In the genomic region with DNA sequence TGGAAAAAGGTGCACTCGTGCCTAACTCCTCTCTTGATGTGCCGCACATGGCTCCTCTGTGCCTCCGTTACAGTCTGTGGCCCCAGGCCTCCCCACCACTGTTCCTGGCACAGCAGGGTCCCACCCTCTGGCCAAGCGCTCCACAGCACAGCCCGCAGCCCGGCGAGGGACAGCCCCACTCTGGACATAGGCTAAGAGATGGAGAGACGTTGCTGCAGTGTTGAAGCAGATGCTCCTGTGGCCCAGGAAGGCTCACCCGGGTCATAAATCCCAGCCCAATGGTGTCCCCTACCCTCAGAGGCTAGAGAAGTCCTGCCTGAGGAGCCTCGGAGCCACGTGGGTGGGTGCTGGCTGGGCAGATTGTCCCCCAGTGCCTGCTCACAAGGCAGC, we compare ENCODE assay signal across 18 cellular contexts.
"Had no signal": no experiment of that assay in that cellular context is flagged by ENCODE, and none has a peak within 500 bp of the region (broad histone marks: within the 10 kb centered on the region; RNA-seq: fewer than 3 reads in every experiment).

No MANE protein-coding gene starts in this region.

- H3K4me1 ChIP-seq: thyroid gland, vagina had no signal

- H3K27ac ChIP-seq: thyroid gland, vagina had no signal

- H3K27me3 ChIP-seq: ascending aorta, pancreas, thyroid gland, vagina had no signal

- H3K9me3 Mint-ChIP-seq: activated naive CD4-positive, alpha-beta T cell treated with anti-CD3 and anti-CD28 coated beads, Interleukin-2, amount 50 U/mL, for 24 hours; activated T-cell treated with anti-CD3 and anti-CD28 coated beads, Interleukin-2, amount 50 U/mL, for 72 hours; naive thymus-derived CD4-positive, alpha-beta T cell had no signal

- H3K27ac Mint-ChIP-seq: activated T-cell treated with anti-CD3 and anti-CD28 coated beads, Interleukin-2, amount 50 U/mL, for 72 hours had no signal

- H3K36me3 Mint-ChIP-seq: activated naive CD4-positive, alpha-beta T cell treated with anti-CD3 and anti-CD28 coated beads, Interleukin-2, amount 50 U/mL, for 24 hours; naive thymus-derived CD4-positive, alpha-beta T cell had no signal

- H3K4me3 ChIP-seq: ascending aorta, mucosa of descending colon, pancreas, smooth muscle cell, thyroid gland, vagina had no signal

- H3K9me3 ChIP-seq: ascending aorta, mucosa of descending colon, pancreas, thyroid gland, vagina had no signal

- ATAC-seq: activated T-cell treated with anti-CD3 and anti-CD28 coated beads, Interleukin-2, amount 50 U/mL, for 72 hours; left ventricle myocardium superior; naive thymus-derived CD4-positive, alpha-beta T cell; sciatic nerve had no signal

- H3K36me3 ChIP-seq: ascending aorta, pancreas, thyroid gland, vagina had no signal

- DNase-seq: activated CD4-positive, CD25-positive, alpha-beta regulatory T cell treated with anti-CD3 and anti-CD28 coated beads, Interleukin-2, amount 50 U/mL, for 72 hours; activated gamma-delta T cell; activated T-cell treated with anti-CD3 and anti-CD28 coated beads, Interleukin-2, amount 50 U/mL, for 72 hours; cerebellar nuclear complex; effector CD4-positive, alpha-beta T cell; head of caudate nucleus; left ventricle myocardium superior; mucosa of descending colon; naive thymus-derived CD4-positive, alpha-beta T cell; stimulated activated CD4-positive, alpha-beta T cell treated with anti-CD3 and anti-CD28 coated beads, Interleukin-4, amount 100 ng/mL, for 1 hour; T1000; thyroid gland had no signal

- H3K4me2 ChIP-seq: smooth muscle cell had no signal

- H3K4me3 Mint-ChIP-seq: activated naive CD4-positive, alpha-beta T cell treated with anti-CD3 and anti-CD28 coated beads, Interleukin-2, amount 50 U/mL, for 24 hours; activated T-cell treated with anti-CD3 and anti-CD28 coated beads, Interleukin-2, amount 50 U/mL, for 72 hours; naive thymus-derived CD4-positive, alpha-beta T cell had no signal
